In the genomic region with DNA sequence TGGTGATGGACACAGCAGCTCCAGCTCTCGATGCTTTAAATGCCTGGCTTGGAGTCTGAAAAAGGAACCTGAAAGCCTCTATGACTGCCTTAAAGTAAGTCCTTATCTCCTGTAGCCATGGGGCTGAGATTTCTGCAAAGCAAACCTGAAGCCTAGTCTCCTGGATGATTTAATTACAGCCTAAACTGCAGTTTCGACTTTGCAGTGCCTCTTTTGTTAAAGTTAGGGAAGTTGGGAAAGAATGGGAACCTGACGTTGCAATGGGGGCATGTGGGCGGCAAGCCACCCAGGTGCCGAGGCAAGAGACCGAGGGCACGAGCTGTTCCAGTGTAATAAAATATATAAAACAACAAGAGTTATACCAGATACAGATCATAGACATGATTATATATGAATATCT, we compare ENCODE assay signal across 21 cellular contexts. TPM values are rescaled to one million over a fixed set of nuclear protein-coding genes. Genes with fewer than 3 reads are reported as not detected.
DNase-seq lines count a peak whose midpoint lies in the region; ATAC-seq and TF ChIP-seq lines count a peak whose summit lies in the region.
"Had no signal": no experiment of that assay in that cellular context is flagged by ENCODE, and none has a peak within 500 bp of the region (broad histone marks: within the 10 kb centered on the region; RNA-seq: fewer than 3 reads in every experiment).

No MANE protein-coding gene starts in this region.

- H3K4me1 ChIP-seq in parathyroid adenoma (no peaks in the 10 kb centered on the region), SJCRH30 (peaks cover 8% of the 10 kb centered on the region)
- H3K4me1 ChIP-seq: colonic mucosa had no signal

- TF ChIP-seq CTCF in HL-60 (IDR thresholded peaks at IDR 0.05; ENCODE audit: insufficient read depth, low read length) (no peak), WTC11 (IDR thresholded peaks at IDR 0.05) (no peak), parathyroid adenoma (IDR thresholded peaks at IDR 0.05) (no peak)

- peaks cover 27% of the 10 kb centered on the region for H3K4me1 Mint-ChIP-seq in WTC11

- peak overlapping the region; percentile 25 for H2AFZ ChIP-seq in parathyroid adenoma

- H3K9ac ChIP-seq in parathyroid adenoma = no peak overlapping the region

- no peak overlapping the region for H3K4me3 Mint-ChIP-seq in WTC11

- H3K36me3 ChIP-seq in parathyroid adenoma (ENCODE audit: control insufficient read depth, insufficient read depth, low read length) = no peaks in the 10 kb centered on the region
- no peaks in the 10 kb centered on the region for H3K36me3 ChIP-seq in SJCRH30
- H3K36me3 ChIP-seq: colonic mucosa, heart right ventricle had no signal

- POLR2A ChIA-PET in WTC11 (lab: Charles Lee) = no interaction called here

- H3K36me3 Mint-ChIP-seq in WTC11 = no peaks in the 10 kb centered on the region
- H3K36me3 Mint-ChIP-seq: activated naive CD4-positive, alpha-beta T cell treated with anti-CD3 and anti-CD28 coated beads, Interleukin-2, amount 50 U/mL, for 72 hours; brain had no signal

- no peak overlapping the region for H3K4me2 ChIP-seq in parathyroid adenoma (ENCODE audit: low read length)

- no peaks in the 10 kb centered on the region for H3K9me3 Mint-ChIP-seq in WTC11
- H3K9me3 Mint-ChIP-seq: activated naive CD4-positive, alpha-beta T cell treated with anti-CD3 and anti-CD28 coated beads, Interleukin-2, amount 50 U/mL, for 72 hours; stimulated activated naive CD8-positive, alpha-beta T cell treated with anti-CD3 and anti-CD28 coated beads, Interleukin-15, Interleukin-2, amounts not matched to agents 100 ng/mL and 50 ng/mL, for 24 hours had no signal

- no peaks in the 10 kb centered on the region for H3K27me3 ChIP-seq in HL-60 (ENCODE audit: insufficient read depth, poor library complexity, severe bottlenecking)
- no peaks in the 10 kb centered on the region for H3K27me3 ChIP-seq in parathyroid adenoma (ENCODE audit: control insufficient read depth, insufficient read depth, low read length)
- no peaks in the 10 kb centered on the region for H3K27me3 ChIP-seq in SJCRH30
- H3K27me3 ChIP-seq: colonic mucosa had no signal

- no peaks in the 10 kb centered on the region for H3K79me2 ChIP-seq in parathyroid adenoma

- H3K27ac ChIP-seq in HL-60 (replicated peaks) = peak overlapping the region; percentile 56
- H3K27ac ChIP-seq in parathyroid adenoma = no peak overlapping the region
- H3K27ac ChIP-seq in SJCRH30 = no peak overlapping the region
- H3K27ac ChIP-seq: colonic mucosa had no signal

- CTCF ChIA-PET in WTC11 (lab: Charles Lee) = interaction anchor here (0.8 to 2.3 kb wide), 9 partner anchors 21 to 300 kb away, joined by 3 to 8 read pairs (median 4); partner anchors contain the start of gene BHLHE23

- 0 out of 2 replicates have a peak overlapping the region, but pooled peaks have one; percentile 36 for H3K27ac Mint-ChIP-seq in WTC11
- H3K27ac Mint-ChIP-seq: B cell had no signal

- ATAC-seq in WTC11 = no peak
- no peak for ATAC-seq in HG02938 (IDR thresholded peaks at IDR 0.05; ENCODE audit: unreplicated experiment)
- ATAC-seq: GM12878, heart right ventricle, right cardiac atrium had no signal

- DNase-seq in DMS53 (lab: John Stamatoyannopoulos, UW) (peak; percentile 26), DMS53 treated with DMSO at 0.1 percent for 48 hours (lab: John Stamatoyannopoulos, UW; ENCODE audit: unreplicated experiment) (no peak), HL-60 (ENCODE audit: low read depth in 1 of 2, low spot score in 1 of 2) (no peak), WTC11 (ENCODE audit: low spot score) (no peak), LoVo (ENCODE audit: low spot score) (no peak), SJCRH30 (no peak)
- DNase-seq: 8988T; activated CD4-positive, alpha-beta T cell treated with anti-CD3 and anti-CD28 coated beads, Interleukin-2, amount 50 U/mL, for 4 hours; DMS 273 treated with DMSO at 0.1 percent for 48 hours; NCI-H1694; occipital lobe had no signal

- H3K9me3 ChIP-seq in parathyroid adenoma (ENCODE audit: control insufficient read depth, low read length) (no peaks in the 10 kb centered on the region), SJCRH30 (replicated peaks) (no peaks in the 10 kb centered on the region; the same call in 1 of the 2 replicates)
- H3K9me3 ChIP-seq: colonic mucosa had no signal

- H3K4me3 ChIP-seq in HL-60 (replicated peaks; ENCODE audit: insufficient read depth, low read length) (no peak overlapping the region), parathyroid adenoma (ENCODE audit: low read depth, low read length) (no peak overlapping the region), SJCRH30 (no peak overlapping the region)
- H3K4me3 ChIP-seq: colonic mucosa, GM12878, heart right ventricle had no signal

- no peaks in the 10 kb centered on the region; the same call in 1 of the 2 replicates for H3K27me3 Mint-ChIP-seq in WTC11 (ENCODE audit: low read depth)

TF ChIP-seq in WTC11, 78 proteins besides CTCF, POLR2A, EP300 and RAD21:
- no peak for TF ChIP-seq ZNF219 (CRISPR knock-in tag; IDR thresholded peaks at IDR 0.05; ENCODE audit: borderline replicate concordance)
- no peak for TF ChIP-seq FOXP1 (CRISPR knock-in tag; IDR thresholded peaks at IDR 0.05; ENCODE audit: borderline replicate concordance)
- no peak for TF ChIP-seq OVOL2 (CRISPR knock-in tag; IDR thresholded peaks at IDR 0.05; ENCODE audit: borderline replicate concordance)
- TF ChIP-seq NR3C1 (CRISPR knock-in tag; conservative IDR thresholded peaks at IDR 0.05; ENCODE audit: low read depth) = no peak
- TF ChIP-seq NFATC4 (CRISPR knock-in tag; IDR thresholded peaks at IDR 0.05) = no peak
- TF ChIP-seq PREB (CRISPR knock-in tag; IDR thresholded peaks at IDR 0.05; ENCODE audit: borderline replicate concordance) = no peak
- no peak for TF ChIP-seq ZNF138 (CRISPR knock-in tag; conservative IDR thresholded peaks at IDR 0.05)
- TF ChIP-seq STAT6 (CRISPR knock-in tag; conservative IDR thresholded peaks at IDR 0.05; ENCODE audit: low read depth) = no peak
- no peak for TF ChIP-seq ESRRA (CRISPR knock-in tag; IDR thresholded peaks at IDR 0.05; ENCODE audit: borderline replicate concordance)
- TF ChIP-seq NR2C2 (CRISPR knock-in tag; IDR thresholded peaks at IDR 0.05) = no peak

RNA-seq across cellular contexts. Expression of gene TCFL5, which starts 11.7 kb away (rescaled TPM):
- total RNA-seq in WTC11 (2021) = 19.7 to 20.4 TPM (median 20.3 TPM) in 3 replicates
- total RNA-seq in SJCRH30 (2014; rRNA removed; shearing (Covaris generic)) = 19.9 and 21.2 TPM in 2 replicates

RNA-seq across cellular contexts. Expression of gene DIDO1, which starts 53.0 kb away (rescaled TPM):
- total RNA-seq in WTC11 (2021) = 69.3 to 87.3 TPM (median 71.6 TPM) in 3 replicates
- total RNA-seq in SJCRH30 (2014; rRNA removed; shearing (Covaris generic)) = 98.5 and 108 TPM in 2 replicates

RNA-seq across cellular contexts. Expression of gene COL9A3, which starts 56.4 kb away (rescaled TPM):
- total RNA-seq in WTC11 (2021) = 115 to 136 TPM (median 123 TPM) in 3 replicates
- total RNA-seq in SJCRH30 (2014; rRNA removed; shearing (Covaris generic)) = 2.0 and 2.1 TPM in 2 replicates
- total RNA-seq: activated naive CD4-positive, alpha-beta T cell treated with anti-CD3 and anti-CD28 coated beads, Interleukin-2, amount 50 U/mL, for 72 hours had no signal

Comparison
In these comparisons a context has a peak if more than half of its experiments do, and no peak if none do; other contexts are left out.
1. RNA of gene COL9A3, which starts 56.4 kb away (total RNA-seq): 115 to 136 TPM in WTC11; 2.0 to 2.1 TPM in SJCRH30; every median in the first group is over 10 times any median in the second.